ENCODE assay signal across 16 cellular contexts in genomic region chr6:86017236-86017635, GRCh38.
DNase-seq lines count a peak whose midpoint lies in the region; ATAC-seq and TF ChIP-seq lines count a peak whose summit lies in the region.
"Had no signal": no experiment of that assay in that cellular context is flagged by ENCODE, and none has a peak within 500 bp of the region (broad histone marks: within the 10 kb centered on the region; RNA-seq: fewer than 3 reads in every experiment).

No MANE protein-coding gene starts in this region.

- WGBS in trophoblast cell (ENCODE audit: extremely low coverage, insufficient coverage, insufficient read length): no CpG with 5 or more reads among the region's 1 CpG

- H3K27me3 Mint-ChIP-seq in activated naive CD8-positive, alpha-beta T cell treated with anti-CD3 and anti-CD28 coated beads, Interleukin-2, amount 50 U/mL, for 24 hours: no peaks in the 10 kb centered on the region
- H3K27me3 Mint-ChIP-seq in activated naive CD8-positive, alpha-beta T cell treated with anti-CD3 and anti-CD28 coated beads for 36 hours: no peaks in the 10 kb centered on the region

- H3K14ac ChIP-seq in trophoblast cell (ENCODE audit: low read length): no peak overlapping the region

- H3K27ac ChIP-seq in trophoblast cell (ENCODE audit: low read depth, low read length): no peak overlapping the region
- no peak overlapping the region for H3K27ac ChIP-seq in left ventricle myocardium inferior (replicated peaks)
- H3K27ac ChIP-seq: 22Rv1, breast epithelium, neural progenitor cell, thoracic aorta had no signal

- peak overlapping the region; percentile 41 for H4K91ac ChIP-seq in trophoblast cell (ENCODE audit: low read depth, low read length)

- H3K4me3 Mint-ChIP-seq in activated naive CD8-positive, alpha-beta T cell treated with anti-CD3 and anti-CD28 coated beads, Interleukin-2, amount 50 U/mL, for 24 hours: no peak overlapping the region
- H3K4me3 Mint-ChIP-seq in activated naive CD8-positive, alpha-beta T cell treated with anti-CD3 and anti-CD28 coated beads for 36 hours: no peak overlapping the region
- H3K4me3 Mint-ChIP-seq: activated T-helper 1 cell treated with anti-CD3 and anti-CD28 coated beads, Interleukin-12 subunit alpha, Interleukin-12 subunit beta, Interleukin-2, Interleukin-4 antibody, amounts not matched to agents 30 ng/mL and 10 ng/mL and 1 ng/mL, durations not matched to agents 14 hours and 24 hours and 36 hours; neural progenitor cell had no signal

- intact Hi-C loops in left ventricle myocardium inferior (cut with micrococcal nuclease): no loop called here

- peak; percentile 49 for ATAC-seq in activated naive CD8-positive, alpha-beta T cell treated with anti-CD3 and anti-CD28 coated beads, Interleukin-2, amount 50 U/mL, for 24 hours
- peak; percentile 69 for ATAC-seq in GM21723 (IDR thresholded peaks at IDR 0.05; ENCODE audit: unreplicated experiment)
- peak; percentile 80 for ATAC-seq in HG03108 (IDR thresholded peaks at IDR 0.05; ENCODE audit: unreplicated experiment)

- TF ChIP-seq CTCF in left ventricle myocardium inferior (IDR thresholded peaks at IDR 0.05; ENCODE audit: borderline replicate concordance): no peak

- H3K27ac Mint-ChIP-seq in activated naive CD8-positive, alpha-beta T cell treated with anti-CD3 and anti-CD28 coated beads, Interleukin-2, amount 50 U/mL, for 24 hours: no peak overlapping the region
- H3K27ac Mint-ChIP-seq in activated naive CD8-positive, alpha-beta T cell treated with anti-CD3 and anti-CD28 coated beads for 36 hours: no peak overlapping the region
- H3K27ac Mint-ChIP-seq: activated T-helper 1 cell treated with anti-CD3 and anti-CD28 coated beads, Interleukin-12 subunit alpha, Interleukin-12 subunit beta, Interleukin-2, Interleukin-4 antibody, amounts not matched to agents 30 ng/mL and 10 ng/mL and 1 ng/mL, durations not matched to agents 14 hours and 24 hours and 36 hours; neural progenitor cell had no signal

- no peak overlapping the region for H3K4me2 ChIP-seq in trophoblast cell (ENCODE audit: low read length)
- H3K4me2 ChIP-seq: neural progenitor cell had no signal

- no peak overlapping the region for H2BK5ac ChIP-seq in trophoblast cell (ENCODE audit: low read depth, low read length, poor library complexity)

- peak overlapping the region; percentile 10 for H2BK120ac ChIP-seq in trophoblast cell (ENCODE audit: insufficient read depth, low read length, poor library complexity)

- no peak overlapping the region for H2AK5ac ChIP-seq in trophoblast cell (ENCODE audit: low read length)

- no peaks in the 10 kb centered on the region for H3K9me3 Mint-ChIP-seq in activated naive CD8-positive, alpha-beta T cell treated with anti-CD3 and anti-CD28 coated beads, Interleukin-2, amount 50 U/mL, for 24 hours
- H3K9me3 Mint-ChIP-seq in activated naive CD8-positive, alpha-beta T cell treated with anti-CD3 and anti-CD28 coated beads for 36 hours: no peaks in the 10 kb centered on the region
- H3K9me3 Mint-ChIP-seq: activated T-helper 1 cell treated with anti-CD3 and anti-CD28 coated beads, Interleukin-12 subunit alpha, Interleukin-12 subunit beta, Interleukin-2, Interleukin-4 antibody, amounts not matched to agents 30 ng/mL and 10 ng/mL and 1 ng/mL, durations not matched to agents 14 hours and 24 hours and 36 hours; neural progenitor cell had no signal

- H3K9me3 ChIP-seq in trophoblast cell (ENCODE audit: insufficient read depth, low read depth, low read length): no peaks in the 10 kb centered on the region
- H3K9me3 ChIP-seq in left ventricle myocardium inferior (replicated peaks): peaks cover 4% of the 10 kb centered on the region
- H3K9me3 ChIP-seq: breast epithelium, thoracic aorta had no signal

- no peaks in the 10 kb centered on the region for H3K36me3 Mint-ChIP-seq in activated naive CD8-positive, alpha-beta T cell treated with anti-CD3 and anti-CD28 coated beads, Interleukin-2, amount 50 U/mL, for 24 hours (ENCODE audit: low read depth)
- no peaks in the 10 kb centered on the region for H3K36me3 Mint-ChIP-seq in activated naive CD8-positive, alpha-beta T cell treated with anti-CD3 and anti-CD28 coated beads for 36 hours
- H3K36me3 Mint-ChIP-seq: neural progenitor cell had no signal

- H3K79me1 ChIP-seq in trophoblast cell (ENCODE audit: low read length): no peaks in the 10 kb centered on the region

- H3K4me1 Mint-ChIP-seq in activated naive CD8-positive, alpha-beta T cell treated with anti-CD3 and anti-CD28 coated beads, Interleukin-2, amount 50 U/mL, for 24 hours: no peaks in the 10 kb centered on the region
- H3K4me1 Mint-ChIP-seq in activated naive CD8-positive, alpha-beta T cell treated with anti-CD3 and anti-CD28 coated beads for 36 hours: no peaks in the 10 kb centered on the region

- no peak overlapping the region for H4K8ac ChIP-seq in trophoblast cell (ENCODE audit: low read depth, low read length)

- H2AFZ ChIP-seq in trophoblast cell (ENCODE audit: insufficient read depth, low read length, poor library complexity): no peak overlapping the region
- H2AFZ ChIP-seq: neural progenitor cell had no signal

- no peak overlapping the region for H3K4ac ChIP-seq in trophoblast cell (ENCODE audit: low read depth, low read length)

- H3K9ac ChIP-seq in trophoblast cell (ENCODE audit: low read length): no peak overlapping the region
- H3K9ac ChIP-seq: neural progenitor cell had no signal

- no peak overlapping the region for H3K4me3 ChIP-seq in trophoblast cell (ENCODE audit: low read depth, low read length)
- H3K4me3 ChIP-seq in left ventricle myocardium inferior: no peak overlapping the region
- H3K4me3 ChIP-seq: breast epithelium, neural progenitor cell, thoracic aorta had no signal

- H2BK12ac ChIP-seq in trophoblast cell (ENCODE audit: low read length): no peak overlapping the region

- H3K79me2 ChIP-seq in trophoblast cell (ENCODE audit: control insufficient read depth, insufficient read depth, low read length, poor library complexity): no peaks in the 10 kb centered on the region

- no peak overlapping the region for H3K23ac ChIP-seq in trophoblast cell (ENCODE audit: low read length)

- no peaks in the 10 kb centered on the region for H3K27me3 ChIP-seq in trophoblast cell (ENCODE audit: insufficient read depth, low read length)
- no peaks in the 10 kb centered on the region for H3K27me3 ChIP-seq in left ventricle myocardium inferior (ENCODE audit: low read depth)
- H3K27me3 ChIP-seq: breast epithelium, neural progenitor cell had no signal

- H3K4me1 ChIP-seq in trophoblast cell (ENCODE audit: control insufficient read depth in 1 of 2, insufficient read depth in 2 of 2, low read length in 2 of 2) (no peaks in the 10 kb centered on the region), left ventricle myocardium inferior (no peaks in the 10 kb centered on the region)
- H3K4me1 ChIP-seq: breast epithelium, neural progenitor cell had no signal

- H3K36me3 ChIP-seq in trophoblast cell (ENCODE audit: control insufficient read depth in 1 of 2, insufficient read depth in 2 of 2, low read length in 2 of 2) (no peaks in the 10 kb centered on the region), left ventricle myocardium inferior (no peaks in the 10 kb centered on the region)
- H3K36me3 ChIP-seq: breast epithelium, neural progenitor cell, thoracic aorta had no signal

- no peak overlapping the region for H4K12ac ChIP-seq in trophoblast cell (ENCODE audit: low read depth, low read length)

- H3K18ac ChIP-seq in trophoblast cell (ENCODE audit: low read length): no peak overlapping the region

- no peak for DNase-seq in activated naive CD8-positive, alpha-beta T cell treated with anti-CD3 and anti-CD28 coated beads, Interleukin-2, amount 50 U/mL, for 24 hours
- no peak for DNase-seq in activated naive CD8-positive, alpha-beta T cell treated with anti-CD3 and anti-CD28 coated beads for 36 hours
- DNase-seq in trophoblast cell (no peak), NCI-H1105 (lab: John Stamatoyannopoulos, UW) (no peak), left ventricle myocardium inferior (no peak)
- no peak for DNase-seq in stimulated activated CD4-positive, alpha-beta T cell treated with anti-CD3 and anti-CD28 coated beads, Interleukin-2, amount 100 ng/mL, for 24 hours
- DNase-seq: activated CD4-positive, alpha-beta T cell treated with anti-CD3 and anti-CD28 coated beads for 4 hours; COR-L47; MM.1S had no signal
